28 cellular contexts compared by ENCODE assay signal in the genomic region with DNA sequence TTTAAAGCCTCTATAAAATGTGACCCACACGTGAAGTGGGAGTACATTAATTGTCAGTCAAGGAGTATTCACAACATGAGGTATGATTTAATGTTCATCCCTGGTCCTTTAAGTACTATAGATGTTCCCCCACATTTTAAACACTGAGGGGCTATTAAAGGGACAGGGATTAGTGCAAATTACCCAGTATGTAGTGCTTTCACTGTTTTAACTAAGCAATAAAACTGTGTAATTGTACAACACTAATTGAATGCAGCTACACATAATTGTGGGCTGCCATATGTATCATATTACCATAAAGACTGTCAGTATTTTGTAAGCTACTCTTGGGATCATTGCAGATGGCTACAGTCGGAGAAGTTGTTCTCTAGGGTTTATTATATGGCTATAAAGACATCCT.
DNase-seq lines count a peak whose midpoint lies in the region; ATAC-seq and TF ChIP-seq lines count a peak whose summit lies in the region.
"Had no signal": no experiment of that assay in that cellular context is flagged by ENCODE, and none has a peak within 500 bp of the region (broad histone marks: within the 10 kb centered on the region; RNA-seq: fewer than 3 reads in every experiment).

No MANE protein-coding gene starts in this region.

- no peak for ATAC-seq in omental fat pad (ENCODE audit: low FRiP score)
- no peak for ATAC-seq in GM21717 (IDR thresholded peaks at IDR 0.05; ENCODE audit: unreplicated experiment)
- ATAC-seq: activated T-cell treated with anti-CD3 and anti-CD28 coated beads, Interleukin-2, amount 50 U/mL, for 72 hours; foreskin keratinocyte; heart left ventricle; stimulated activated naive CD8-positive, alpha-beta T cell treated with anti-CD3 and anti-CD28 coated beads, Interleukin-15, Interleukin-2, amounts not matched to agents 100 U/mL and 50 U/mL, for 24 hours; T-helper 17 cell; upper lobe of right lung had no signal

- no peaks in the 10 kb centered on the region for H3K9me3 Mint-ChIP-seq in endodermal cell
- H3K9me3 Mint-ChIP-seq: activated T-cell treated with anti-CD3 and anti-CD28 coated beads, Interleukin-2, amount 50 U/mL, for 72 hours; neural crest cell had no signal

- H3K27me3 ChIP-seq in hepatocyte (no peaks in the 10 kb centered on the region), endodermal cell (ENCODE audit: control insufficient read depth, insufficient read depth, low read length, poor library complexity, severe bottlenecking) (no peaks in the 10 kb centered on the region)
- H3K27me3 ChIP-seq: heart left ventricle, upper lobe of right lung had no signal

- H3K27me3 Mint-ChIP-seq in endodermal cell (ENCODE audit: insufficient read depth), result no peaks in the 10 kb centered on the region
- H3K27me3 Mint-ChIP-seq: T-helper 17 cell had no signal

- H3K4me3 Mint-ChIP-seq in endodermal cell, result no peak overlapping the region
- H3K4me3 Mint-ChIP-seq: activated T-cell treated with anti-CD3 and anti-CD28 coated beads, Interleukin-2, amount 50 U/mL, for 72 hours; neural crest cell; T-helper 17 cell had no signal

- H2AFZ ChIP-seq in hepatocyte, result no peak overlapping the region
- H2AFZ ChIP-seq: parathyroid adenoma had no signal

- H3K9me3 ChIP-seq in hepatocyte (ENCODE audit: low read depth) (no peaks in the 10 kb centered on the region), endodermal cell (ENCODE audit: control insufficient read depth, low read length) (no peaks in the 10 kb centered on the region)
- H3K9me3 ChIP-seq: heart left ventricle, upper lobe of right lung had no signal

- H3K79me2 ChIP-seq in hepatocyte, result no peaks in the 10 kb centered on the region
- H3K79me2 ChIP-seq: parathyroid adenoma had no signal

- H3K9me2 ChIP-seq in hepatocyte (replicated peaks; ENCODE audit: insufficient read depth), result no peaks in the 10 kb centered on the region

- peaks cover 4% of the 10 kb centered on the region for H3K4me1 Mint-ChIP-seq in endodermal cell
- H3K4me1 Mint-ChIP-seq: neural crest cell, T-helper 17 cell had no signal

- peak overlapping the region; percentile 8 for H3K4me2 ChIP-seq in hepatocyte

- H3K9ac ChIP-seq in endodermal cell (ENCODE audit: extremely low read depth, low read length, poor library complexity, severe bottlenecking), result no peak overlapping the region
- H3K9ac ChIP-seq: parathyroid adenoma had no signal

- no peak overlapping the region for H3K4me3 ChIP-seq in hepatocyte
- H3K4me3 ChIP-seq in endodermal cell (ENCODE audit: low read length), result no peak overlapping the region
- H3K4me3 ChIP-seq: coronary artery, heart left ventricle, skin epidermis, upper lobe of right lung had no signal

- H3K4me1 ChIP-seq in hepatocyte (ENCODE audit: insufficient read depth) (peaks cover 8% of the 10 kb centered on the region), endodermal cell (ENCODE audit: control insufficient read depth, insufficient read depth, low read length) (no peaks in the 10 kb centered on the region)
- H3K4me1 ChIP-seq: foreskin keratinocyte, heart left ventricle, parathyroid adenoma, upper lobe of right lung had no signal

- H3K27ac ChIP-seq in hepatocyte (peak overlapping the region; percentile 26), endodermal cell (ENCODE audit: low read depth, low read length) (no peak overlapping the region)
- H3K27ac ChIP-seq: coronary artery, foreskin keratinocyte, heart left ventricle, HL-60, parathyroid adenoma, skin epidermis, upper lobe of right lung had no signal

- no peaks in the 10 kb centered on the region for H3K36me3 Mint-ChIP-seq in endodermal cell (ENCODE audit: low read depth)

- WGBS in hepatocyte (ENCODE audit: low lambda C conversion rate, missing lambda C conversion rate), result 50% methylated on average over 2 of the region's 2 CpGs
- 94% methylated on average over 2 of the region's 2 CpGs; no CpG with 5 or more reads in 1 of the 2 experiments for WGBS in endodermal cell (ENCODE audit: insufficient coverage in 1 of 2, insufficient read length in 1 of 2), 2 experiments

- TF ChIP-seq CTCF in hepatocyte (IDR thresholded peaks at IDR 0.05; ENCODE audit: poor library complexity) (no peak), omental fat pad (IDR thresholded peaks at IDR 0.05) (no peak), endodermal cell (conservative IDR thresholded peaks at IDR 0.05) (no peak)

- H4K20me1 ChIP-seq in hepatocyte (ENCODE audit: insufficient read depth, poor library complexity, severe bottlenecking), result no peaks in the 10 kb centered on the region

- no peak overlapping the region for H3K27ac Mint-ChIP-seq in endodermal cell
- H3K27ac Mint-ChIP-seq: activated T-cell treated with anti-CD3 and anti-CD28 coated beads, Interleukin-2, amount 50 U/mL, for 72 hours; T-helper 17 cell had no signal

- H3K36me3 ChIP-seq in hepatocyte (replicated peaks; ENCODE audit: insufficient read depth, low read depth) (no peaks in the 10 kb centered on the region), endodermal cell (ENCODE audit: control insufficient read depth, insufficient read depth, low read length) (no peaks in the 10 kb centered on the region)
- H3K36me3 ChIP-seq: upper lobe of right lung had no signal

- peak; percentile 64 for DNase-seq in NCI-H1436 (lab: John Stamatoyannopoulos, UW)
- no peak for DNase-seq in NCI-H1436 treated with DMSO at 0.1 percent for 48 hours (lab: John Stamatoyannopoulos, UW)
- DNase-seq in NCI-H1417 (lab: John Stamatoyannopoulos, UW), result peak; percentile 33 to 90 (median 38)
- peak; percentile 83 to 92 for DNase-seq in NCI-H524 (lab: John Stamatoyannopoulos, UW)
- DNase-seq in hepatocyte (ENCODE audit: low spot score), result no peak
- DNase-seq in omental fat pad (ENCODE audit: low spot score), result no peak
- DNase-seq in endodermal cell, result no peak
- DNase-seq: 8988T; activated CD4-positive, alpha-beta T cell treated with anti-CD3 and anti-CD28 coated beads, Interleukin-2, amount 50 U/mL, for 48 hours; activated T-cell treated with anti-CD3 and anti-CD28 coated beads, Interleukin-2, amount 50 U/mL, for 72 hours; effector memory CD4-positive, alpha-beta T cell; foreskin keratinocyte; heart left ventricle; KBM-7; kidney; NCI-H187 treated with DMSO at 0.1 percent for 48 hours; NCI-H446 treated with DMSO at 0.1 percent for 48 hours; retina; SHP77; stimulated activated naive CD8-positive, alpha-beta T cell treated with anti-CD3 and anti-CD28 coated beads, Interleukin-15, Interleukin-2, amounts not matched to agents 100 U/mL and 50 U/mL, for 24 hours; T-helper 17 cell; upper lobe of right lung had no signal

Comparison
In these comparisons a context has a peak if more than half of its experiments do, and no peak if none do; other contexts are left out.
1. DNase-seq: peak in NCI-H1436 (single experiment), NCI-H1417 (3 of 3) and NCI-H524 (2 of 2); none in NCI-H1436 treated with DMSO at 0.1 percent for 48 hours (single experiment), hepatocyte (single experiment), omental fat pad (single experiment) and endodermal cell (single experiment).